12 cellular contexts compared by ENCODE assay signal in the genomic region with DNA sequence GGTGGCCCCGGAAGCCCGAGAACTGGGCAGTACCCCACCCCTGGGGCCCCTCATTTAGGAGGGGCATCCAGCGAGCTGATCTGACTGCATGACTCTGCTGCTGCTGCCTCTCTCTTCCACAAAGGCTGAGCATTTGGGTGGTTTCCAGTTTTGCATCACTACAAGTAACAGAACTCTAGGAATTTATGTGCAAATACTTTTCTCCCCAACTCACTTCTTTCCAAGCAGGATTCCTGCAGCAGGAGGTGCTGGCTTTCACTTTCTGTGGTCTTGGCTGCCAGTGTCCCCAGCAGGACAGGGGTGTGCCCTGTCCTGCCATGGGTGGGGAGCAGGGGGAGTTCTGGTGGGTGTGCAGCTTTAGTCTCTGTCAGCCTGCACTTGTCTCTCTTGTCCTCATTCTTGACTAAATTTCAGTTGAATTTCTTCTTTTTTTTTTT. TPM values are rescaled to one million over a fixed set of nuclear protein-coding genes. Genes with fewer than 3 reads are reported as not detected.
DNase-seq lines count a peak whose midpoint lies in the region; ATAC-seq and TF ChIP-seq lines count a peak whose summit lies in the region.
"Had no signal": no experiment of that assay in that cellular context is flagged by ENCODE, and none has a peak within 500 bp of the region (broad histone marks: within the 10 kb centered on the region; RNA-seq: fewer than 3 reads in every experiment).

No MANE protein-coding gene starts in this region.

- H4K20me1 ChIP-seq in neural progenitor cell (ENCODE audit: low read depth), result no peaks in the 10 kb centered on the region

- H3K27ac Mint-ChIP-seq in neural progenitor cell, result no peak overlapping the region
- H3K27ac Mint-ChIP-seq in progenitor cell of endocrine pancreas, result no peak overlapping the region
- H3K27ac Mint-ChIP-seq: activated T-cell treated with anti-CD3 and anti-CD28 coated beads, Interleukin-2, amount 50 U/mL, for 24 hours; CD4-positive, CD25-positive, alpha-beta regulatory T cell had no signal

- H3K4me1 ChIP-seq in cardiac muscle cell (ENCODE audit: low read depth), result peaks cover 1% of the 10 kb centered on the region
- peaks cover 18% of the 10 kb centered on the region for H3K4me1 ChIP-seq in left ventricle myocardium inferior
- H3K4me1 ChIP-seq in adipocyte (ENCODE audit: control insufficient read depth, insufficient read depth, low read length), result peaks cover 22% of the 10 kb centered on the region
- H3K4me1 ChIP-seq in neural progenitor cell, result no peaks in the 10 kb centered on the region

- H3K27me3 ChIP-seq in cardiac muscle cell (no peaks in the 10 kb centered on the region), left ventricle myocardium inferior (ENCODE audit: low read depth) (no peaks in the 10 kb centered on the region), adipocyte (replicated peaks; ENCODE audit: control insufficient read depth, insufficient read depth, low read length) (peaks cover 6% of the 10 kb centered on the region), neural progenitor cell (no peaks in the 10 kb centered on the region)
- H3K27me3 ChIP-seq: vagina had no signal

- intact Hi-C loops in left ventricle myocardium inferior (cut with micrococcal nuclease), result no loop called here

- H3K9ac ChIP-seq in adipocyte (ENCODE audit: low read length) (no peak overlapping the region), neural progenitor cell (no peak overlapping the region)

- no peaks in the 10 kb centered on the region for H3K36me3 Mint-ChIP-seq in neural progenitor cell
- no peaks in the 10 kb centered on the region for H3K36me3 Mint-ChIP-seq in progenitor cell of endocrine pancreas (ENCODE audit: insufficient read depth)
- H3K36me3 Mint-ChIP-seq: CD4-positive, CD25-positive, alpha-beta regulatory T cell had no signal

- H3K4me3 Mint-ChIP-seq in neural progenitor cell, result no peak overlapping the region
- H3K4me3 Mint-ChIP-seq in progenitor cell of endocrine pancreas (ENCODE audit: low read depth), result no peak overlapping the region
- H3K4me3 Mint-ChIP-seq: activated T-cell treated with anti-CD3 and anti-CD28 coated beads, Interleukin-2, amount 50 U/mL, for 24 hours; CD4-positive, CD25-positive, alpha-beta regulatory T cell had no signal

- H3K36me3 ChIP-seq in cardiac muscle cell (no peaks in the 10 kb centered on the region), left ventricle myocardium inferior (no peaks in the 10 kb centered on the region), adipocyte (ENCODE audit: control insufficient read depth, insufficient read depth, low read length, severe bottlenecking) (no peaks in the 10 kb centered on the region), neural progenitor cell (no peaks in the 10 kb centered on the region)
- H3K36me3 ChIP-seq: vagina had no signal

- no peaks in the 10 kb centered on the region for H3F3A ChIP-seq in neural progenitor cell (ENCODE audit: low read depth)

- H3K27me3 Mint-ChIP-seq in neural progenitor cell (ENCODE audit: insufficient read depth, low read depth), result peaks cover 12% of the 10 kb centered on the region
- peaks cover 9% of the 10 kb centered on the region for H3K27me3 Mint-ChIP-seq in progenitor cell of endocrine pancreas
- H3K27me3 Mint-ChIP-seq: activated T-cell treated with anti-CD3 and anti-CD28 coated beads, Interleukin-2, amount 50 U/mL, for 24 hours; CD4-positive, CD25-positive, alpha-beta regulatory T cell had no signal

- no peak overlapping the region for H2AFZ ChIP-seq in neural progenitor cell (replicated peaks)

- H3K9me3 Mint-ChIP-seq in neural progenitor cell (no peaks in the 10 kb centered on the region), progenitor cell of endocrine pancreas (ENCODE audit: low read depth) (no peaks in the 10 kb centered on the region)
- H3K9me3 Mint-ChIP-seq: activated T-cell treated with anti-CD3 and anti-CD28 coated beads, Interleukin-2, amount 50 U/mL, for 24 hours; CD4-positive, CD25-positive, alpha-beta regulatory T cell had no signal

- H3K4me3 ChIP-seq in cardiac muscle cell, result no peak overlapping the region
- no peak overlapping the region for H3K4me3 ChIP-seq in left ventricle myocardium inferior
- peak overlapping the region; percentile 38 for H3K4me3 ChIP-seq in adipocyte (ENCODE audit: low read length)
- H3K4me3 ChIP-seq in neural progenitor cell, result no peak overlapping the region
- H3K4me3 ChIP-seq: vagina had no signal

- no peak overlapping the region for H3K4me2 ChIP-seq in neural progenitor cell

- H3K27ac ChIP-seq in cardiac muscle cell, result no peak overlapping the region
- no peak overlapping the region for H3K27ac ChIP-seq in left ventricle myocardium inferior (replicated peaks)
- no peak overlapping the region for H3K27ac ChIP-seq in neural progenitor cell
- H3K27ac ChIP-seq: vagina had no signal

- no peaks in the 10 kb centered on the region for H3K9me3 ChIP-seq in cardiac muscle cell (ENCODE audit: low read depth)
- no peaks in the 10 kb centered on the region for H3K9me3 ChIP-seq in left ventricle myocardium inferior (replicated peaks)
- no peaks in the 10 kb centered on the region for H3K9me3 ChIP-seq in adipocyte (ENCODE audit: control insufficient read depth, low read length)
- H3K9me3 ChIP-seq in neural progenitor cell (ENCODE audit: low read depth), result no peaks in the 10 kb centered on the region
- H3K9me3 ChIP-seq: vagina had no signal

- H3K4me1 Mint-ChIP-seq in neural progenitor cell (peaks cover 3% of the 10 kb centered on the region), progenitor cell of endocrine pancreas (ENCODE audit: low read depth) (peaks cover 40% of the 10 kb centered on the region)

- TF ChIP-seq CTCF in cardiac muscle cell (IDR thresholded peaks at IDR 0.05; ENCODE audit: low read depth, low read length) (peak; percentile 15), left ventricle myocardium inferior (IDR thresholded peaks at IDR 0.05; ENCODE audit: borderline replicate concordance) (no peak), neural progenitor cell (IDR thresholded peaks at IDR 0.05) (no peak), progenitor cell of endocrine pancreas (IDR thresholded peaks at IDR 0.05; ENCODE audit: unreplicated experiment) (no peak)

- DNase-seq in cardiac muscle cell (ENCODE audit: low read depth in 1 of 2, low spot score in 1 of 2) (peak in 1 of 2 donors; percentile 92), left ventricle myocardium inferior (no peak), adipocyte (ENCODE audit: low read depth) (peak; percentile 96), kidney glomerular epithelial cell (lab: John Stamatoyannopoulos, UW) (peak; percentile 86), neural progenitor cell (ENCODE audit: low spot score) (no peak), progenitor cell of endocrine pancreas (ENCODE audit: low spot score, unreplicated experiment) (no peak), RKO (ENCODE audit: low spot score) (no peak)
- DNase-seq: activated T-cell treated with anti-CD3 and anti-CD28 coated beads, Interleukin-2, amount 50 U/mL, for 24 hours; CD4-positive, CD25-positive, alpha-beta regulatory T cell; glutamatergic neuron had no signal

- no peaks in the 10 kb centered on the region for H3K79me2 ChIP-seq in neural progenitor cell (ENCODE audit: low read depth)

- no peak for ATAC-seq in GM21381 (IDR thresholded peaks at IDR 0.05; ENCODE audit: unreplicated experiment)

RNA-seq across cellular contexts. Expression of a gene that starts 21.2 kb away (rescaled TPM):
- total RNA-seq in cardiac muscle cell (0.99 and 1.6 TPM in 2 replicates), left ventricle myocardium inferior (1.1 TPM), neural progenitor cell (ENCODE audit: low replicate concordance) (0.12 and 0.17 TPM in 2 replicates), progenitor cell of endocrine pancreas (0.50 and 0.75 TPM in 2 replicates)
- polyA plus RNA-seq in cardiac muscle cell, result 1.8 and 4.0 TPM in 2 replicates
- total RNA-seq: vagina had no signal
- polyA plus RNA-seq: CD4-positive, CD25-positive, alpha-beta regulatory T cell had no signal

RNA-seq across cellular contexts. Expression of a gene that starts 38.6 kb away (rescaled TPM):
- 73.9 and 106 TPM in 2 replicates for total RNA-seq in cardiac muscle cell
- 68.8 and 69.8 TPM in 2 replicates for polyA plus RNA-seq in cardiac muscle cell
- total RNA-seq in left ventricle myocardium inferior, result 203 TPM
- total RNA-seq in neural progenitor cell (ENCODE audit: low replicate concordance), result 31.0 and 62.3 TPM in 2 replicates
- total RNA-seq in progenitor cell of endocrine pancreas, result 62.0 and 67.5 TPM in 2 replicates

RNA-seq across cellular contexts. Expression of a gene that starts 39.5 kb away (rescaled TPM):
- total RNA-seq in cardiac muscle cell, result 222 and 290 TPM in 2 replicates
- polyA plus RNA-seq in cardiac muscle cell, result 119 and 125 TPM in 2 replicates
- total RNA-seq in left ventricle myocardium inferior, result 69.9 TPM
- 195 and 302 TPM in 2 replicates for total RNA-seq in neural progenitor cell (ENCODE audit: low replicate concordance)
- 124 and 125 TPM in 2 replicates for total RNA-seq in progenitor cell of endocrine pancreas

Comparison
In these comparisons a context has a peak if more than half of its experiments do, and no peak if none do; other contexts are left out.
1. DNase-seq: peak in adipocyte (single experiment) and kidney glomerular epithelial cell (single experiment); none in left ventricle myocardium inferior (single experiment), neural progenitor cell (single experiment), progenitor cell of endocrine pancreas (single experiment) and RKO (single experiment).